In genomic region chr5:138725153-138725884, GRCh38 we compare ENCODE assay signal across 8 cellular contexts. TPM values are rescaled to one million over a fixed set of nuclear protein-coding genes. Genes with fewer than 3 reads are reported as not detected.
DNase-seq lines count a peak whose midpoint lies in the region; ATAC-seq, FAIRE-seq and TF ChIP-seq lines count a peak whose summit lies in the region.

No MANE protein-coding gene starts in this region.

- in situ Hi-C loops in GM13977 (cut with MboI; ENCODE audit: low pct_unique_long_range_greater_than_20kb, low sequenced_read_pairs, unreplicated experiment) (no loop called here), HepG2 (cut with HindIII; ENCODE audit: extremely low pct_ligation_motif_present, low pct_unique_long_range_greater_than_20kb) (no loop called here)

- H3K4me1 Mint-ChIP-seq in chondrocyte (ENCODE audit: low read depth) (peaks cover 16% of the 10 kb centered on the region), type B pancreatic cell (ENCODE audit: unreplicated experiment) (peaks cover 36% of the 10 kb centered on the region)

- intact Hi-C loops in HepG2 (cut with micrococcal nuclease; ENCODE audit: unreplicated experiment), result no loop called here

- TF ChIP-seq EP300 in HepG2 (IDR thresholded peaks at IDR 0.05; ENCODE audit: low read depth in 2 of 2, low read length in 2 of 2) (no peak), HepG2 (CRISPR knock-in tag; IDR thresholded peaks at IDR 0.05; ENCODE audit: borderline replicate concordance) (no peak)

- peak; percentile 40; the same call in 1 of the 2 replicates for TF ChIP-seq RAD21 in HepG2 (CRISPR knock-in tag; IDR thresholded peaks at IDR 0.05)

- H3K36me3 Mint-ChIP-seq in chondrocyte (ENCODE audit: low read depth), result no peaks in the 10 kb centered on the region
- H3K36me3 Mint-ChIP-seq in type B pancreatic cell, result no peaks in the 10 kb centered on the region

- H4K20me1 ChIP-seq in HepG2 (ENCODE audit: insufficient read depth, low read length), result no peaks in the 10 kb centered on the region

- H3K9ac ChIP-seq in HepG2 (ENCODE audit: insufficient read depth, low read depth, low read length), result peak overlapping the region; percentile 58

- CTCF ChIA-PET in HepG2 (lab: Yijun Ruan, JAX; ENCODE audit: low intra/inter-chr PET ratio, low total read pairs), result no interaction called here

- H3K9me3 Mint-ChIP-seq in chondrocyte (ENCODE audit: low read depth) (no peaks in the 10 kb centered on the region), type B pancreatic cell (peaks cover 5% of the 10 kb centered on the region)

- TSS peak; percentile 77 for BruUV-seq in HepG2 (replicated peaks; lab: Mats Ljungman, UMichigan)

- no peaks in the 10 kb centered on the region for H3K79me2 ChIP-seq in HepG2 (ENCODE audit: insufficient read depth, low read length)

- H3K27ac ChIP-seq in HepG2 (ENCODE audit: extremely low read length, insufficient read depth, low read length), result peak overlapping the region; percentile 90

- no peak for DNase-seq in GM13977 (ENCODE audit: low spot score)
- peak; percentile 96 for DNase-seq in NCI-H2196 treated with DMSO at 0.1 percent for 48 hours (lab: John Stamatoyannopoulos, UW; ENCODE audit: unreplicated experiment)
- no peak for DNase-seq in chondrocyte (ENCODE audit: low spot score)
- peak; percentile 57 for DNase-seq in HepG2 (ENCODE audit: low spot score)
- peak; percentile 73 for DNase-seq in type B pancreatic cell (ENCODE audit: extremely low spot score, unreplicated experiment)
- DNase-seq in activated CD4-positive, alpha-beta T cell treated with anti-CD3 and anti-CD28 coated beads, Interleukin-2, amount 50 U/mL, for 4 hours, result no peak
- DNase-seq in NOMO-1 (lab: John Stamatoyannopoulos, UW; ENCODE audit: unreplicated experiment in 2 of 2), result no peak

- TF ChIP-seq CTCF in GM13977 (IDR thresholded peaks at IDR 0.05; ENCODE audit: extremely low read depth, insufficient read depth, missing control alignments), result peak; percentile 11
- peak; percentile 53 for TF ChIP-seq CTCF in chondrocyte (IDR thresholded peaks at IDR 0.05)
- TF ChIP-seq CTCF in HepG2 (CRISPR knock-in tag; IDR thresholded peaks at IDR 0.05), result peak; percentile 68
- TF ChIP-seq CTCF in type B pancreatic cell (conservative IDR thresholded peaks at IDR 0.05), result peak; percentile 32

- H3K4me3 Mint-ChIP-seq in chondrocyte (ENCODE audit: unreplicated experiment) (no peak overlapping the region), type B pancreatic cell (peak overlapping the region; percentile 72)

- H3K36me3 ChIP-seq in HepG2 (replicated peaks in 1 of 2; ENCODE audit: control insufficient read depth in 1 of 2, insufficient read depth in 2 of 2, low read length in 2 of 2), result no peaks in the 10 kb centered on the region

- H3K27me3 Mint-ChIP-seq in chondrocyte (ENCODE audit: low read depth), result peaks cover 3% of the 10 kb centered on the region
- H3K27me3 Mint-ChIP-seq in type B pancreatic cell, result no peaks in the 10 kb centered on the region

- peak overlapping the region; percentile 30 for H3K27ac Mint-ChIP-seq in chondrocyte (ENCODE audit: unreplicated experiment)
- H3K27ac Mint-ChIP-seq in type B pancreatic cell, result peak overlapping the region; percentile 96

- peak overlapping the region; percentile 75 for H2AFZ ChIP-seq in HepG2 (ENCODE audit: low read length)

- peak overlapping the region; percentile 26 to 49 (median 31); a peak in 5 of 6 replicates for H3K4me3 ChIP-seq in HepG2 (replicated peaks in 1 of 3; ENCODE audit: insufficient read depth in 1 of 3, low read depth in 2 of 3, low read length in 3 of 3)

- ATAC-seq in HepG2 (peak; percentile 80), HG03045 (IDR thresholded peaks at IDR 0.05; ENCODE audit: unreplicated experiment) (no peak)

- WGBS in HepG2 (ENCODE audit: low lambda C conversion rate), result 26% methylated on average over 12 of the region's 13 CpGs

- TF ChIP-seq POLR2A in HepG2 (IDR thresholded peaks at IDR 0.05; ENCODE audit: insufficient read depth in 1 of 2, low read depth in 2 of 2, low read length in 2 of 2), result 0 out of 4 replicates have a peak, but pooled peaks of 1 of the 2 experiments have one; percentile 28

- no peaks in the 10 kb centered on the region for H3K9me3 ChIP-seq in HepG2 (ENCODE audit: low read length)

- FAIRE-seq in HepG2 (lab: Jason Lieb, UNC), result peak; percentile 77

- peak overlapping the region; percentile 82 for H3K4me2 ChIP-seq in HepG2 (ENCODE audit: low read depth, low read length)

- POLR2A ChIA-PET in HepG2 (lab: Yijun Ruan, JAX), result interaction anchor here (0.5 to 1.6 kb wide), 11 partner anchors 10 to 150 kb away, joined by 3 to 9 read pairs (median 4); partner anchors contain the start of genes CTNNA1 and HSPA9

- no peaks in the 10 kb centered on the region; a peak in 1 of 5 replicates for H3K27me3 ChIP-seq in HepG2 (ENCODE audit: control insufficient read depth in 1 of 2, insufficient read depth in 2 of 2, low read length in 2 of 2)

- H3K4me1 ChIP-seq in HepG2 (ENCODE audit: insufficient read depth, low read length), result peaks cover 76% of the 10 kb centered on the region

TF ChIP-seq in HepG2, 621 proteins besides CTCF, POLR2A, EP300 and RAD21 (continues in another document):
- TF ChIP-seq ZNF546 (CRISPR knock-in tag; conservative IDR thresholded peaks at IDR 0.05) (peak; percentile 26; the same call in 1 of the 2 replicates), YEATS4 (CRISPR knock-in tag; IDR thresholded peaks at IDR 0.05; ENCODE audit: borderline replicate concordance) (0 out of 2 replicates have a peak, but pooled peaks have one; percentile 4), NCOA1 (CRISPR knock-in tag; IDR thresholded peaks at IDR 0.05) (peak; percentile 72; the same call in 1 of the 2 replicates), MYC (CRISPR knock-in tag; IDR thresholded peaks at IDR 0.05; ENCODE audit: borderline replicate concordance) (peak; percentile 23; the same call in 1 of the 2 replicates), MTF2 (CRISPR knock-in tag; IDR thresholded peaks at IDR 0.05; ENCODE audit: borderline replicate concordance) (0 out of 2 replicates have a peak, but pooled peaks have one; percentile 39), ZNF17 (CRISPR knock-in tag; IDR thresholded peaks at IDR 0.05) (no peak), ZNF18 (CRISPR knock-in tag; IDR thresholded peaks at IDR 0.05; ENCODE audit: insufficient replicate concordance) (no peak), STAG1 (CRISPR knock-in tag; IDR thresholded peaks at IDR 0.05) (peak; percentile 45), RFX5 (IDR thresholded peaks at IDR 0.05; ENCODE audit: low read depth, low read length) (no peak), SIN3A (IDR thresholded peaks at IDR 0.05; ENCODE audit: borderline replicate concordance, low read depth, low read length) (peak; percentile 13; the same call in 1 of the 2 replicates), GATAD1 (CRISPR knock-in tag; IDR thresholded peaks at IDR 0.05) (no peak), HOXA3 (CRISPR knock-in tag; IDR thresholded peaks at IDR 0.05) (no peak; the same call in 1 of the 2 replicates)

RNA-seq across cellular contexts. Expression of gene CTNNA1, which starts 27.9 kb away (rescaled TPM):
- total RNA-seq in chondrocyte, result 326 to 397 TPM (median 393 TPM) in 3 replicates
- 162 and 212 TPM in 2 replicates for total RNA-seq in HepG2 (2016; rRNA removed; fragmentation: Illumina TruSeq; extraction: Trizol)
- 34.3 and 40.0 TPM in 2 replicates for total RNA-seq in HepG2 (2016; cell fraction: cytosol; rRNA removed; fragmentation: Illumina TruSeq; extraction: Trizol; ENCODE audit: low read depth)
- total RNA-seq in HepG2 (2016; cell fraction: insoluble cytoplasmic fraction; rRNA removed; fragmentation: Illumina TruSeq; extraction: Trizol), result 166 and 189 TPM in 2 replicates
- total RNA-seq in HepG2 (2016; cell fraction: membrane; rRNA removed; fragmentation: Illumina TruSeq; extraction: Trizol), result 32.3 and 34.9 TPM in 2 replicates
- 120 and 139 TPM in 2 replicates for total RNA-seq in HepG2 (2016; cell fraction: nucleus; rRNA removed; fragmentation: Illumina TruSeq; extraction: Trizol)
- 66.8 and 72.4 TPM in 2 replicates for polyA plus RNA-seq in HepG2 (2011; rRNA removed)
- 78.6 and 78.9 TPM in 2 replicates for polyA plus RNA-seq in HepG2 (2011; cell fraction: cytosol; rRNA removed)
- 101 and 107 TPM in 2 replicates for polyA plus RNA-seq in HepG2 (2011; cell fraction: nucleus; rRNA removed)
- 129 and 131 TPM in 2 replicates for polyA plus RNA-seq in HepG2 (2012)
- polyA plus RNA-seq in HepG2 (2016; cell fraction: cytosol; fragmentation: Illumina TruSeq; extraction: Trizol; ENCODE audit: low read depth), result 5.9 and 7.5 TPM in 2 replicates
- polyA plus RNA-seq in HepG2 (2016; cell fraction: insoluble cytoplasmic fraction; fragmentation: Illumina TruSeq; extraction: Trizol; ENCODE audit: low read depth), result 153 and 162 TPM in 2 replicates
- 14.8 and 19.2 TPM in 2 replicates for polyA plus RNA-seq in HepG2 (2016; cell fraction: membrane; fragmentation: Illumina TruSeq; extraction: Trizol; ENCODE audit: low read depth)
- 115 and 117 TPM in 2 replicates for polyA plus RNA-seq in HepG2 (2016; cell fraction: nucleus; fragmentation: Illumina TruSeq; extraction: Trizol; ENCODE audit: insufficient read depth, low read depth)
- polyA minus RNA-seq in HepG2 (2011; rRNA and poly(A)+ RNA removed; ENCODE audit: low replicate concordance), result 101 and 109 TPM in 2 replicates
- 115 and 142 TPM in 2 replicates for polyA minus RNA-seq in HepG2 (2011; cell fraction: cytosol; rRNA and poly(A)+ RNA removed)
- 116 and 117 TPM in 2 replicates for polyA minus RNA-seq in HepG2 (2011; cell fraction: nucleus; rRNA and poly(A)+ RNA removed)
- total RNA-seq in type B pancreatic cell (ENCODE audit: low replicate concordance), result 371 and 498 TPM in 2 replicates

Comparison
In these comparisons a context has a peak if more than half of its experiments do, and no peak if none do; other contexts are left out.
1. DNase-seq: peak in NCI-H2196 treated with DMSO at 0.1 percent for 48 hours (single experiment), HepG2 (single experiment) and type B pancreatic cell (single experiment); none in GM13977 (single experiment), chondrocyte (single experiment), activated CD4-positive, alpha-beta T cell treated with anti-CD3 and anti-CD28 coated beads, Interleukin-2, amount 50 U/mL, for 4 hours (0 of 2) and NOMO-1 (0 of 2).
2. CTCF ChIP-seq: peak in every context shown above with its lines; median percentile 68 in HepG2; 53 in chondrocyte; 32 in type B pancreatic cell; 11 in GM13977.